In the genomic region with DNA sequence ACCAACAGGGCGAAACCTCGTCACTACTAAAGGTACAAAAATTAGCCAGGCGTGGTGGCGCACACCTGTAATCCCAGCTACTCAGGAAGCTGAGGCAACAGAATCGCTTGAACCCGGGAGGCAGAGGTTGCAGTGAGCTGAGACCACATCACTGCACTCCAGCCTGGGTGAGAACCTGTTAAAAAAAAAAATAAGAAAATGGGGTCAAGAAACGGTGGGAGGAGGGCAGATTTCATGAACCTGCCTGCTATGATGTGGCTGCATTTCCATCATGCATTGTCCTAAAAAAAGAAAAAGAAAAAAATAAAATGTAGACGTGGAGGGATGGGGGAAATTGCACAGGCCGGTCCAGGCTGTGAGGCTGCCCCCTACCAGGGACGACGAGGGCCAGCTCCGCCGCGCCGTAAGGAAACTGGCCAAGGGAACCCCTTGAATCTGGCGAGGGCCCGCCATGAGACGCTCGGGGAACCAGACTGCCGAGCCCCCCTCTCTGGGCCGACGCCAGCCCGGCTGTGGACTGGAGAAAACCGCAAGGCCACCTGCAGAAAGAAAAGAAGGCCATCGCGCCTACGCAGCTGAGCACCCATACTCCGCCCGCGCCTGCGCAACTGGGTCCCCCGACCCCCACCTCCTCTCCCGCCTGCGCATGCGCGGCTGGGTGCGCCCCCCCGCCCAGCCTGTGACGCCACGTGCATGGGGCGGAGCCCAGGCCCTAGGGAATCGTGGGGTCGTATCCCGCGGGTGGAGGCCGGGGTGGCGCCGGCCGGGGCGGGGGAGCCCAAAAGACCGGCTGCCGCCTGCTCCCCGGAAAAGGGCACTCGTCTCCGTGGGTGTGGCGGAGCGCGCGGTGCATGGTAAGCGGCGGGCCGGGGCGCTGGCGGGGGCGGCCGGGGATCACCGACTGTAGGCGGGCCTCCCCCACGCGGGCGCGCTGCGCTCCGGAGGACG, we compare ENCODE assay signal across 8 cellular contexts. TPM values are rescaled to one million over a fixed set of nuclear protein-coding genes. Genes with fewer than 3 reads are reported as not detected.
DNase-seq lines count a peak whose midpoint lies in the region; ATAC-seq lines count a peak whose summit lies in the region.

A gene (plus strand): TSS at position 699 of the 948 bp plus-strand sequence. CDS start 10,825 bp downstream, outside the sequence.

- peak; percentile 78 for ATAC-seq in GM19452 (IDR thresholded peaks at IDR 0.05; ENCODE audit: unreplicated experiment)
- ATAC-seq in HG03575 (IDR thresholded peaks at IDR 0.05; ENCODE audit: extremely low read depth, insufficient number of reproducible peaks, low FRiP score, unreplicated experiment), result peak; percentile 49
- peak; percentile 78 for ATAC-seq in activated CD8-positive, alpha-beta T cell treated with anti-CD3 and anti-CD28 coated beads, Interleukin-2, amount 10 ng/mL, durations not matched to agents 7 days and 5 days

- H3K27me3 Mint-ChIP-seq in CD4-positive, alpha-beta memory T cell, result no peaks in the 10 kb centered on the region
- peaks cover under 1% of the 10 kb centered on the region for H3K27me3 Mint-ChIP-seq in activated CD8-positive, alpha-beta T cell treated with anti-CD3 and anti-CD28 coated beads, Interleukin-2, amount 10 ng/mL, durations not matched to agents 7 days and 5 days (ENCODE audit: low read depth)

- H3K4me3 Mint-ChIP-seq in CD4-positive, alpha-beta memory T cell, result peak within 1 kb of the TSS; percentile 85 to 95 (median 90)
- H3K4me3 Mint-ChIP-seq in activated CD8-positive, alpha-beta T cell treated with anti-CD3 and anti-CD28 coated beads, Interleukin-2, amount 10 ng/mL, durations not matched to agents 7 days and 5 days, result peak within 1 kb of the TSS; percentile 86

- no peaks in the 10 kb centered on the region for H3K9me3 ChIP-seq in CD4-positive, alpha-beta memory T cell (ENCODE audit: control insufficient read depth in 1 of 2, low read length in 2 of 2)
- no peaks in the 10 kb centered on the region for H3K9me3 ChIP-seq in ectodermal cell (ENCODE audit: control insufficient read depth, low read length)

- WGBS in ectodermal cell, 2 experiments, result 8% methylated on average over 75 of the region's 75 CpGs

- DNase-seq in CD4-positive, alpha-beta memory T cell, result peak; percentile 89 to 98 (median 93)
- DNase-seq in NCI-H82 treated with DMSO at 0.1 percent for 48 hours (lab: John Stamatoyannopoulos, UW; ENCODE audit: unreplicated experiment), result peak; percentile 68
- peak; percentile 90 for DNase-seq in activated CD8-positive, alpha-beta T cell treated with anti-CD3 and anti-CD28 coated beads, Interleukin-2, amount 10 ng/mL, durations not matched to agents 7 days and 5 days
- peak; percentile 90 to 92 for DNase-seq in lung microvascular endothelial cell (ENCODE audit: low read depth in 2 of 2)
- peak; percentile 85 to 92 (median 85) for DNase-seq in stimulated activated CD4-positive, alpha-beta T cell treated with anti-CD3 and anti-CD28 coated beads, TNF-alpha, amount 100 ng/mL, for 4 hours (ENCODE audit: low read depth in 3 of 3)

- H3K27ac Mint-ChIP-seq in CD4-positive, alpha-beta memory T cell, result peak within 1 kb of the TSS; percentile 84 to 95 (median 93)
- H3K27ac Mint-ChIP-seq in activated CD8-positive, alpha-beta T cell treated with anti-CD3 and anti-CD28 coated beads, Interleukin-2, amount 10 ng/mL, durations not matched to agents 7 days and 5 days, result peak within 1 kb of the TSS; percentile 76

- POLR2A ChIA-PET in CD4-positive, alpha-beta memory T cell (lab: Charles Lee; ENCODE audit: partially characterized antibody), result interaction anchor here (0.6 to 3.0 kb wide), 14 partner anchors 9 to 1168 kb away, joined by 3 to 34 read pairs (median 6); a partner anchor contains a TSS
- POLR2A ChIA-PET in activated CD8-positive, alpha-beta T cell treated with anti-CD3 and anti-CD28 coated beads, Interleukin-2, amount 10 ng/mL, durations not matched to agents 7 days and 5 days (lab: Charles Lee), result interaction anchor here (1.1 to 2.0 kb wide), 2 partner anchors 53 to 212 kb away, joined by 3 to 11 read pairs; a partner anchor contains a TSS

- H3K27ac ChIP-seq in CD4-positive, alpha-beta memory T cell (ENCODE audit: low read depth, low read length), result peak within 1 kb of the TSS; percentile 77
- H3K27ac ChIP-seq in ectodermal cell (ENCODE audit: insufficient read depth, low read depth, low read length, poor library complexity, severe bottlenecking), result no peak within 1 kb of the TSS

- intact Hi-C loops in CD4-positive, alpha-beta memory T cell (cut with micrococcal nuclease), result loop anchor here (1.0 to 5.0 kb wide), 7 partner anchors 53 to 1773 kb away; a partner anchor contains a TSS

- no peaks in the 10 kb centered on the region for H3K36me3 ChIP-seq in CD4-positive, alpha-beta memory T cell (ENCODE audit: insufficient read depth, low read length)
- no peaks in the 10 kb centered on the region for H3K36me3 ChIP-seq in ectodermal cell (ENCODE audit: control insufficient read depth, insufficient read depth, low read length)

- H3K4me1 Mint-ChIP-seq in CD4-positive, alpha-beta memory T cell, result peaks cover 33 to 46% (median 38%) of the 10 kb centered on the region in 4 donors
- H3K4me1 Mint-ChIP-seq in activated CD8-positive, alpha-beta T cell treated with anti-CD3 and anti-CD28 coated beads, Interleukin-2, amount 10 ng/mL, durations not matched to agents 7 days and 5 days (ENCODE audit: low read depth), result peaks cover 22% of the 10 kb centered on the region

- no peaks in the 10 kb centered on the region for H3K9me3 Mint-ChIP-seq in CD4-positive, alpha-beta memory T cell
- no peaks in the 10 kb centered on the region for H3K9me3 Mint-ChIP-seq in activated CD8-positive, alpha-beta T cell treated with anti-CD3 and anti-CD28 coated beads, Interleukin-2, amount 10 ng/mL, durations not matched to agents 7 days and 5 days (ENCODE audit: insufficient read depth)

- peaks cover 28% of the 10 kb centered on the region for H3K4me1 ChIP-seq in CD4-positive, alpha-beta memory T cell (ENCODE audit: insufficient read depth, low read length)
- peaks cover 16% of the 10 kb centered on the region for H3K4me1 ChIP-seq in ectodermal cell (ENCODE audit: control insufficient read depth, insufficient read depth, low read length)

- no peaks in the 10 kb centered on the region for H3K27me3 ChIP-seq in CD4-positive, alpha-beta memory T cell (ENCODE audit: insufficient read depth, low read length)
- H3K27me3 ChIP-seq in ectodermal cell (ENCODE audit: control insufficient read depth, insufficient read depth, low read length, poor library complexity, severe bottlenecking), result peaks cover 4% of the 10 kb centered on the region

- H3K36me3 Mint-ChIP-seq in CD4-positive, alpha-beta memory T cell, result peaks cover 0 to 6% of the 10 kb centered on the region in 2 donors
- H3K36me3 Mint-ChIP-seq in activated CD8-positive, alpha-beta T cell treated with anti-CD3 and anti-CD28 coated beads, Interleukin-2, amount 10 ng/mL, durations not matched to agents 7 days and 5 days (ENCODE audit: low read depth), result no peaks in the 10 kb centered on the region

- CTCF ChIA-PET in CD4-positive, alpha-beta memory T cell (lab: Charles Lee; ENCODE audit: partially characterized antibody), result interaction anchor here (0.7 to 1.7 kb wide), 9 partner anchors 15 to 200 kb away, joined by 3 to 5 read pairs (median 3); a partner anchor contains a TSS
- CTCF ChIA-PET in activated CD8-positive, alpha-beta T cell treated with anti-CD3 and anti-CD28 coated beads, Interleukin-2, amount 10 ng/mL, durations not matched to agents 7 days and 5 days (lab: Charles Lee), result interaction anchor here (0.6 kb wide), 1 partner anchor 55 kb away, joined by 3 read pairs; no protein-coding TSS in a partner anchor

- H3K4me3 ChIP-seq in CD4-positive, alpha-beta memory T cell (ENCODE audit: low read length in 2 of 2), result peak within 1 kb of the TSS; percentile 82 to 85
- H3K4me3 ChIP-seq in ectodermal cell (ENCODE audit: insufficient read depth, low read depth, low read length), result peak within 1 kb of the TSS; percentile 80

RNA-seq across cellular contexts. Expression of the gene that starts here (rescaled TPM):
- total RNA-seq in CD4-positive, alpha-beta memory T cell, result 10 to 100 TPM; 90.2 to 94.3 TPM
- 10 to 100 TPM; 42.1 to 45.8 TPM for polyA plus RNA-seq in CD4-positive, alpha-beta memory T cell
- 10 to 100 TPM; 31.9 TPM for total RNA-seq in activated CD8-positive, alpha-beta T cell treated with anti-CD3 and anti-CD28 coated beads, Interleukin-2, amount 10 ng/mL, durations not matched to agents 7 days and 5 days
- 54.5 TPM for polyA plus RNA-seq in ectodermal cell (2013, experiment 1 of 4)
- polyA plus RNA-seq in ectodermal cell (2013, experiment 2 of 4), result 63.7 TPM
- 42.9 TPM for polyA plus RNA-seq in ectodermal cell (2013, experiment 3 of 4)
- 45.0 TPM for polyA plus RNA-seq in ectodermal cell (2013, experiment 4 of 4)
- 29.9 and 51.4 TPM in 2 replicates for total RNA-seq in lung microvascular endothelial cell
